Comparison of ENCODE assay signal across 2 cellular contexts in the genomic region with DNA sequence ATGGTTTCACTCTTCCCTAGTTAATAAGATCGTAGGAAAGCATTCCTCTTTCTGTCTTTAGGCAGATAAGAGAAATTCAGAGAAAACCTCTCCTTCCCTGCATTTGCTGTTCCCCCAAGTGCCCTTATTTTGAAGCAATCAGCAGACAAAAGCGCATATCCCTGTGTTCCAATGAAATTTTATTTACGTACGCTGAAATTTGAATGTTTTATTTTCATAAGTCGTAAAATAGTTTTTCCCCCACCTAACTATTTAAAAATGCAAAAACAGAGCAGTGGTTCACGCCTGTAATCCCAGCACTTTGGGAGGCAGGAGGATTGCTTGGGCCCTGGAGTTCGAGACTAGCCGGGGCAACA.
TF ChIP-seq lines count a peak whose summit lies in the region.

No MANE protein-coding gene starts in this region.

TF ChIP-seq in HCT116, 20 proteins besides CTCF, POLR2A, EP300 and RAD21 (continued from another document):
- TF ChIP-seq REST (IDR thresholded peaks at IDR 0.05; ENCODE audit: low read depth) (no peak), EZH2phosphoT487 (IDR thresholded peaks at IDR 0.05; ENCODE audit: borderline replicate concordance) (no peak), ZNF274 (IDR thresholded peaks at IDR 0.05; ENCODE audit: low read depth, low read length) (no peak), ELF1 (IDR thresholded peaks at IDR 0.05; ENCODE audit: borderline replicate concordance, low read depth) (no peak), CEBPB (IDR thresholded peaks at IDR 0.05; ENCODE audit: low read depth) (no peak), SRF (IDR thresholded peaks at IDR 0.05; ENCODE audit: low read depth) (no peak), JUND (IDR thresholded peaks at IDR 0.05) (no peak), POLR2AphosphoS5 (IDR thresholded peaks at IDR 0.05; ENCODE audit: low read depth, low read length) (no peak), SP1 (IDR thresholded peaks at IDR 0.05; ENCODE audit: low read depth) (no peak), EGR1 (IDR thresholded peaks at IDR 0.05; ENCODE audit: low read depth) (no peak), TCF7L2 (IDR thresholded peaks at IDR 0.05; ENCODE audit: borderline replicate concordance, extremely low read depth, insufficient read depth, insufficient read length) (no peak), YY1 (IDR thresholded peaks at IDR 0.05; ENCODE audit: extremely low read depth, insufficient replicate concordance, low read depth, low read length) (no peak), FOSL1 (IDR thresholded peaks at IDR 0.05; ENCODE audit: low read depth) (no peak)
- TF ChIP-seq, protein P1, sequence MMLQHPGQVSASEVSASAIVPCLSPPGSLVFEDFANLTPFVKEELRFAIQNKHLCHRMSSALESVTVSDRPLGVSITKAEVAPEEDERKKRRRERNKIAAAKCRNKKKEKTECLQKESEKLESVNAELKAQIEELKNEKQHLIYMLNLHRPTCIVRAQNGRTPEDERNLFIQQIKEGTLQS (IDR thresholded peaks at IDR 0.05) = no peak
- TF ChIP-seq, protein P2, sequence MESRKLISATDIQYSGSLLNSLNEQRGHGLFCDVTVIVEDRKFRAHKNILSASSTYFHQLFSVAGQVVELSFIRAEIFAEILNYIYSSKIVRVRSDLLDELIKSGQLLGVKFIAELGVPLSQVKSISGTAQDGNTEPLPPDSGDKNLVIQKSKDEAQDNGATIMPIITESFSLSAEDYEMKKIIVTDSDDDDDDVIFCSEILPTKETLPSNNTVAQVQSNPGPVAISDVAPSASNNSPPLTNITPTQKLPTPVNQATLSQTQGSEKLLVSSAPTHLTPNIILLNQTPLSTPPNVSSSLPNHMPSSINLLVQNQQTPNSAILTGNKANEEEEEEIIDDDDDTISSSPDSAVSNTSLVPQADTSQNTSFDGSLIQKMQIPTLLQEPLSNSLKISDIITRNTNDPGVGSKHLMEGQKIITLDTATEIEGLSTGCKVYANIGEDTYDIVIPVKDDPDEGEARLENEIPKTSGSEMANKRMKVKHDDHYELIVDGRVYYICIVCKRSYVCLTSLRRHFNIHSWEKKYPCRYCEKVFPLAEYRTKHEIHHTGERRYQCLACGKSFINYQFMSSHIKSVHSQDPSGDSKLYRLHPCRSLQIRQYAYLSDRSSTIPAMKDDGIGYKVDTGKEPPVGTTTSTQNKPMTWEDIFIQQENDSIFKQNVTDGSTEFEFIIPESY (IDR thresholded peaks at IDR 0.05; ENCODE audit: extremely low read depth, insufficient replicate concordance, low read length) = no peak
- TF ChIP-seq, protein P3, sequence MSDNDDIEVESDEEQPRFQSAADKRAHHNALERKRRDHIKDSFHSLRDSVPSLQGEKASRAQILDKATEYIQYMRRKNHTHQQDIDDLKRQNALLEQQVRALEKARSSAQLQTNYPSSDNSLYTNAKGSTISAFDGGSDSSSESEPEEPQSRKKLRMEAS (IDR thresholded peaks at IDR 0.05) = no peak

TF ChIP-seq in WTC11, 78 proteins besides CTCF, POLR2A, EP300 and RAD21 (continued from another document):
- TF ChIP-seq E2F4 (CRISPR knock-in tag; IDR thresholded peaks at IDR 0.05; ENCODE audit: borderline replicate concordance, low read depth) = no peak
- no peak for TF ChIP-seq USF1 (CRISPR knock-in tag; IDR thresholded peaks at IDR 0.05)
- TF ChIP-seq ZNF281 (CRISPR knock-in tag; IDR thresholded peaks at IDR 0.05) = no peak
- TF ChIP-seq, protein P4, sequence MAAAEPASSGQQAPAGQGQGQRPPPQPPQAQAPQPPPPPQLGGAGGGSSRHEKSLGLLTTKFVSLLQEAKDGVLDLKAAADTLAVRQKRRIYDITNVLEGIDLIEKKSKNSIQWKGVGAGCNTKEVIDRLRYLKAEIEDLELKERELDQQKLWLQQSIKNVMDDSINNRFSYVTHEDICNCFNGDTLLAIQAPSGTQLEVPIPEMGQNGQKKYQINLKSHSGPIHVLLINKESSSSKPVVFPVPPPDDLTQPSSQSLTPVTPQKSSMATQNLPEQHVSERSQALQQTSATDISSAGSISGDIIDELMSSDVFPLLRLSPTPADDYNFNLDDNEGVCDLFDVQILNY (CRISPR knock-in tag; IDR thresholded peaks at IDR 0.05) = no peak
- no peak for TF ChIP-seq AFF4 (CRISPR knock-in tag; IDR thresholded peaks at IDR 0.05; ENCODE audit: borderline replicate concordance)
- TF ChIP-seq, protein P5, sequence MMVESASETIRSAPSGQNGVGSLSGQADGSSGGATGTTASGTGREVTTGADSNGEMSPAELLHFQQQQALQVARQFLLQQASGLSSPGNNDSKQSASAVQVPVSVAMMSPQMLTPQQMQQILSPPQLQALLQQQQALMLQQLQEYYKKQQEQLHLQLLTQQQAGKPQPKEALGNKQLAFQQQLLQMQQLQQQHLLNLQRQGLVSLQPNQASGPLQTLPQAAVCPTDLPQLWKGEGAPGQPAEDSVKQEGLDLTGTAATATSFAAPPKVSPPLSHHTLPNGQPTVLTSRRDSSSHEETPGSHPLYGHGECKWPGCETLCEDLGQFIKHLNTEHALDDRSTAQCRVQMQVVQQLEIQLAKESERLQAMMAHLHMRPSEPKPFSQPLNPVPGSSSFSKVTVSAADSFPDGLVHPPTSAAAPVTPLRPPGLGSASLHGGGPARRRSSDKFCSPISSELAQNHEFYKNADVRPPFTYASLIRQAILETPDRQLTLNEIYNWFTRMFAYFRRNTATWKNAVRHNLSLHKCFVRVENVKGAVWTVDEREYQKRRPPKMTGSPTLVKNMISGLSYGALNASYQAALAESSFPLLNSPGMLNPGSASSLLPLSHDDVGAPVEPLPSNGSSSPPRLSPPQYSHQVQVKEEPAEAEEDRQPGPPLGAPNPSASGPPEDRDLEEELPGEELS (CRISPR knock-in tag; IDR thresholded peaks at IDR 0.05) = no peak
- TF ChIP-seq FOXJ3 (CRISPR knock-in tag; IDR thresholded peaks at IDR 0.05; ENCODE audit: borderline replicate concordance) = no peak
- no peak for TF ChIP-seq FOXP1 (CRISPR knock-in tag; IDR thresholded peaks at IDR 0.05; ENCODE audit: borderline replicate concordance)
- TF ChIP-seq, protein P1 (CRISPR knock-in tag; conservative IDR thresholded peaks at IDR 0.05) = no peak
- TF ChIP-seq RELA (CRISPR knock-in tag; IDR thresholded peaks at IDR 0.05; ENCODE audit: borderline replicate concordance) = no peak
- TF ChIP-seq, protein P6, sequence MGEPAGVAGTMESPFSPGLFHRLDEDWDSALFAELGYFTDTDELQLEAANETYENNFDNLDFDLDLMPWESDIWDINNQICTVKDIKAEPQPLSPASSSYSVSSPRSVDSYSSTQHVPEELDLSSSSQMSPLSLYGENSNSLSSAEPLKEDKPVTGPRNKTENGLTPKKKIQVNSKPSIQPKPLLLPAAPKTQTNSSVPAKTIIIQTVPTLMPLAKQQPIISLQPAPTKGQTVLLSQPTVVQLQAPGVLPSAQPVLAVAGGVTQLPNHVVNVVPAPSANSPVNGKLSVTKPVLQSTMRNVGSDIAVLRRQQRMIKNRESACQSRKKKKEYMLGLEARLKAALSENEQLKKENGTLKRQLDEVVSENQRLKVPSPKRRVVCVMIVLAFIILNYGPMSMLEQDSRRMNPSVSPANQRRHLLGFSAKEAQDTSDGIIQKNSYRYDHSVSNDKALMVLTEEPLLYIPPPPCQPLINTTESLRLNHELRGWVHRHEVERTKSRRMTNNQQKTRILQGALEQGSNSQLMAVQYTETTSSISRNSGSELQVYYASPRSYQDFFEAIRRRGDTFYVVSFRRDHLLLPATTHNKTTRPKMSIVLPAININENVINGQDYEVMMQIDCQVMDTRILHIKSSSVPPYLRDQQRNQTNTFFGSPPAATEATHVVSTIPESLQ (CRISPR knock-in tag; IDR thresholded peaks at IDR 0.05) = no peak
- TF ChIP-seq, protein P3 (CRISPR knock-in tag; IDR thresholded peaks at IDR 0.05) = no peak
